Comparison of ENCODE assay signal across 9 cellular contexts in genomic region chr4:40255722-40256281, GRCh38. TPM values are rescaled to one million over a fixed set of nuclear protein-coding genes. Genes with fewer than 3 reads are reported as not detected.
DNase-seq lines count a peak whose midpoint lies in the region; ATAC-seq, FAIRE-seq and TF ChIP-seq lines count a peak whose summit lies in the region.
"Had no signal": no experiment of that assay in that cellular context is flagged by ENCODE, and none has a peak within 500 bp of the region (broad histone marks: within the 10 kb centered on the region; RNA-seq: fewer than 3 reads in every experiment).

No MANE protein-coding gene starts in this region.

- FAIRE-seq in frontal cortex (lab: Jason Lieb, UNC) = no peak

- H3K9me3 ChIP-seq in CD4-positive, CD25-positive, alpha-beta regulatory T cell (ENCODE audit: control insufficient read depth in 2 of 2, low read length in 2 of 2) = no peaks in the 10 kb centered on the region
- H3K9me3 ChIP-seq in mesenchymal stem cell (ENCODE audit: control insufficient read depth, low read length) = no peaks in the 10 kb centered on the region

- intact Hi-C loops in head of caudate nucleus (cut with DNase I) = no loop called here
- intact Hi-C loops in left ventricle myocardium superior (cut with micrococcal nuclease) = no loop called here

- H2BK120ac ChIP-seq in mesenchymal stem cell (ENCODE audit: low read depth, low read length) = no peak overlapping the region

- no peak overlapping the region for H3K27ac ChIP-seq in CD4-positive, CD25-positive, alpha-beta regulatory T cell (ENCODE audit: insufficient read depth, low read length, poor library complexity, severe bottlenecking)
- peak overlapping the region; percentile 43 for H3K27ac ChIP-seq in mesenchymal stem cell (ENCODE audit: low read length, poor library complexity, severe bottlenecking)
- H3K27ac ChIP-seq: left ventricle myocardium inferior had no signal

- peak overlapping the region in 1 of 2 experiments; percentile 84 for H3K4ac ChIP-seq in mesenchymal stem cell (ENCODE audit: low read depth in 1 of 2, low read length in 2 of 2)

- no peak overlapping the region for H3K4me2 ChIP-seq in mesenchymal stem cell (ENCODE audit: low read length, poor library complexity, severe bottlenecking)

- H2BK5ac ChIP-seq in mesenchymal stem cell (ENCODE audit: low read depth, low read length, poor library complexity, severe bottlenecking) = no peak overlapping the region

- no peaks in the 10 kb centered on the region for H3K36me3 ChIP-seq in CD4-positive, CD25-positive, alpha-beta regulatory T cell (ENCODE audit: control insufficient read depth, insufficient read depth, low read length)
- H3K36me3 ChIP-seq in mesenchymal stem cell (ENCODE audit: control insufficient read depth in 1 of 2, insufficient read depth in 2 of 2, low read depth in 1 of 2, low read length in 2 of 2) = no peaks in the 10 kb centered on the region
- H3K36me3 ChIP-seq: left ventricle myocardium inferior had no signal

- no peak for ATAC-seq in CD4-positive, CD25-positive, alpha-beta regulatory T cell (ENCODE audit: low read depth in 2 of 2)
- ATAC-seq in left ventricle myocardium superior = no peak

- H3K79me1 ChIP-seq in mesenchymal stem cell (replicated peaks; ENCODE audit: low read length, poor library complexity, severe bottlenecking) = no peaks in the 10 kb centered on the region

- H3K27ac Mint-ChIP-seq in CD4-positive, CD25-positive, alpha-beta regulatory T cell = peak overlapping the region; percentile 76 to 91 (median 89)

- H3K23ac ChIP-seq in mesenchymal stem cell (ENCODE audit: low read length in 2 of 2) = no peak overlapping the region

- peak overlapping the region in 1 of 2 experiments; percentile 87 for H3K18ac ChIP-seq in mesenchymal stem cell (ENCODE audit: low read depth in 1 of 2, low read length in 2 of 2)

- DNase-seq in CD4-positive, CD25-positive, alpha-beta regulatory T cell = no peak
- DNase-seq in HT-29 (ENCODE audit: low spot score) = peak; percentile 64
- peak; percentile 96 for DNase-seq in astrocyte of the cerebellum (ENCODE audit: low read depth)
- DNase-seq in mesenchymal stem cell = peak; percentile 99
- DNase-seq in activated gamma-delta T cell treated with Interleukin-2 at 50 U/mL for 16 hours = no peak
- DNase-seq in head of caudate nucleus = no peak
- no peak for DNase-seq in left ventricle myocardium superior
- DNase-seq in frontal cortex (ENCODE audit: low spot score in 2 of 2) = no peak
- DNase-seq: left ventricle myocardium inferior had no signal

- no peak for TF ChIP-seq CTCF in astrocyte of the cerebellum (IDR thresholded peaks at IDR 0.05; ENCODE audit: low read depth, low read length, missing control alignments)

- no CpG with 5 or more reads among the region's 1 CpG for WGBS in mesenchymal stem cell

- H3K27me3 ChIP-seq in CD4-positive, CD25-positive, alpha-beta regulatory T cell (ENCODE audit: control insufficient read depth, insufficient read depth, low read length) = no peaks in the 10 kb centered on the region
- no peaks in the 10 kb centered on the region for H3K27me3 ChIP-seq in mesenchymal stem cell (ENCODE audit: control insufficient read depth in 1 of 2, insufficient read depth in 1 of 2, low read length in 2 of 2)

- H3K4me3 Mint-ChIP-seq in CD4-positive, CD25-positive, alpha-beta regulatory T cell = peak overlapping the region in 3 of 4 donors; percentile 30 to 80 (median 43)

- H3K9ac ChIP-seq in mesenchymal stem cell (ENCODE audit: low read length) = peak overlapping the region; percentile 23

- in situ Hi-C loops in astrocyte of the cerebellum (cut with HindIII; ENCODE audit: low sequenced_read_pairs) = no loop called here

- no peaks in the 10 kb centered on the region for H3K36me3 Mint-ChIP-seq in CD4-positive, CD25-positive, alpha-beta regulatory T cell

- H2BK15ac ChIP-seq in mesenchymal stem cell (ENCODE audit: low read depth, poor library complexity, severe bottlenecking) = no peak overlapping the region

- H3K4me3 ChIP-seq in CD4-positive, CD25-positive, alpha-beta regulatory T cell (ENCODE audit: low read depth, low read length) = peak overlapping the region; percentile 21
- H3K4me3 ChIP-seq in astrocyte of the cerebellum (ENCODE audit: low read depth, low read length) (no peak overlapping the region), mesenchymal stem cell (ENCODE audit: insufficient read depth in 1 of 2, low read depth in 1 of 2, low read length in 2 of 2) (no peak overlapping the region)
- H3K4me3 ChIP-seq: left ventricle myocardium inferior had no signal

- H2AFZ ChIP-seq in mesenchymal stem cell (ENCODE audit: low read depth, low read length) = no peak overlapping the region

- H3K4me1 Mint-ChIP-seq in CD4-positive, CD25-positive, alpha-beta regulatory T cell = peaks cover 28 to 76% (median 56%) of the 10 kb centered on the region in 4 donors

- no peaks in the 10 kb centered on the region for H3K27me3 Mint-ChIP-seq in CD4-positive, CD25-positive, alpha-beta regulatory T cell

- H2AK5ac ChIP-seq in mesenchymal stem cell (ENCODE audit: low read length, severe bottlenecking) = no peak overlapping the region

- H3K14ac ChIP-seq in mesenchymal stem cell (ENCODE audit: low read length in 2 of 2) = no peak overlapping the region

- no peak overlapping the region for H4K91ac ChIP-seq in mesenchymal stem cell (ENCODE audit: low read length)

- no peak overlapping the region for H4K8ac ChIP-seq in mesenchymal stem cell (ENCODE audit: low read length)

- H2BK12ac ChIP-seq in mesenchymal stem cell (ENCODE audit: low read length in 2 of 2) = peak overlapping the region in 1 of 2 experiments; percentile 78

- H3K9me3 Mint-ChIP-seq in CD4-positive, CD25-positive, alpha-beta regulatory T cell = peaks cover 0 to 4% (median 0%) of the 10 kb centered on the region in 7 donors

- peaks cover 44% of the 10 kb centered on the region for H3K4me1 ChIP-seq in CD4-positive, CD25-positive, alpha-beta regulatory T cell (ENCODE audit: control insufficient read depth, insufficient read depth, low read length, poor library complexity, severe bottlenecking)
- H3K4me1 ChIP-seq in mesenchymal stem cell (ENCODE audit: control insufficient read depth, insufficient read depth, low read depth, low read length) = peaks cover 6% of the 10 kb centered on the region
- H3K4me1 ChIP-seq: left ventricle myocardium inferior had no signal

RNA-seq across cellular contexts. Expression of gene RHOH, which starts 59.0 kb away (rescaled TPM):
- 645 TPM for total RNA-seq in CD4-positive, CD25-positive, alpha-beta regulatory T cell
- polyA plus RNA-seq in CD4-positive, CD25-positive, alpha-beta regulatory T cell = 100 to 1,000 TPM; 360 to 479 (median 397) TPM
- total RNA-seq in HT-29 (2014; rRNA removed; shearing (Covaris generic)) = not detected in 2 replicates
- 0.11 TPM for polyA plus RNA-seq in mesenchymal stem cell (2013, experiment 1 of 2)
- polyA plus RNA-seq in mesenchymal stem cell (2013, experiment 2 of 2) = 0.10 TPM
- 0.67 TPM for total RNA-seq in left ventricle myocardium superior
- 0.41 TPM for total RNA-seq in frontal cortex

Comparison
In these comparisons a context has a peak if more than half of its experiments do, and no peak if none do; other contexts are left out.
1. DNase-seq: peak in HT-29 (single experiment), astrocyte of the cerebellum (single experiment) and mesenchymal stem cell (single experiment); none in CD4-positive, CD25-positive, alpha-beta regulatory T cell (0 of 3), activated gamma-delta T cell treated with Interleukin-2 at 50 U/mL for 16 hours (single experiment), head of caudate nucleus (0 of 42), left ventricle myocardium superior (single experiment) and frontal cortex (0 of 2).
2. RNA of gene RHOH, which starts 59.0 kb away (total RNA-seq): 645 TPM in CD4-positive, CD25-positive, alpha-beta regulatory T cell (single experiment); 0.67 TPM in left ventricle myocardium superior (single experiment), 0.41 TPM in frontal cortex (single experiment) and not detected in HT-29; every median in the first group is over 100 times any median in the second.